1 cellular context compared by ENCODE assay signal in genomic region chrX:47584714-47585113, GRCh38.
TF ChIP-seq lines count a peak whose summit lies in the region.

No MANE protein-coding gene starts in this region.

TF ChIP-seq in endothelial cell of umbilical vein, 7 proteins besides CTCF, POLR2A, EP300 and RAD21:
- TF ChIP-seq MYC (IDR thresholded peaks at IDR 0.05; ENCODE audit: low read depth, low read length) (no peak), FOS (IDR thresholded peaks at IDR 0.05; ENCODE audit: borderline replicate concordance, insufficient read depth, low read length) (no peak), GATA2 (IDR thresholded peaks at IDR 0.05; ENCODE audit: insufficient read depth, insufficient read length, low read depth, low read length) (no peak), EZH2 (IDR thresholded peaks at IDR 0.05; ENCODE audit: borderline replicate concordance, low read depth, low read length, severe bottlenecking) (no peak), MAX (IDR thresholded peaks at IDR 0.05; ENCODE audit: insufficient read depth, insufficient read length) (no peak), POLR2AphosphoS5 (IDR thresholded peaks at IDR 0.05; ENCODE audit: insufficient read depth, low read depth, low read length) (no peak), JUN (IDR thresholded peaks at IDR 0.05; ENCODE audit: borderline replicate concordance, insufficient read depth, insufficient read length, low read depth) (no peak)
